In the genomic region with DNA sequence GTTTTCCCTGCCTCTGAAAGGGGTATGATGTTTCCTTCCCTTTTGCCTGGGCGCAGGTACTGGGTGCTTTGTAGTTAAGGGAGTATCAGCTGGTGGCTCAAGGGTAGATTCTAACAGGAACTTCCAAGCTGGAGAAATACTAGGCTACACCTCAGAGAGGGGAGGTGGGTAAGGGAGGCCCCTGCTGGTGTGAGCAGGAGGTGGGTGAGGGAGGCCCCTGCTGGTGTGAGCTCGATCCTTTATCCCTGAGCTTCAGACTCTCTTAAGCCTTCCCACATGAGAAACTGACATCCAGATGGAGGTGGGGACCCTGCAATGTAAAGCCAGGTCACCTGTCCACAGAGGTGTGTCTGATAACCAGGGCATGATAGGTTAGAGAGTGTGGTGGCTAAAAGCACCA, we compare ENCODE assay signal across 1 cellular context.
TF ChIP-seq lines count a peak whose summit lies in the region.

No MANE protein-coding gene starts in this region.

TF ChIP-seq in H1, 55 proteins besides CTCF, POLR2A, EP300 and RAD21 (continued from another document):
- TF ChIP-seq BACH1 (IDR thresholded peaks at IDR 0.05; ENCODE audit: low read length) (no peak), JUN (IDR thresholded peaks at IDR 0.05; ENCODE audit: low read depth, low read length) (no peak), KDM1A (IDR thresholded peaks at IDR 0.05; ENCODE audit: borderline replicate concordance, low read length) (0 out of 2 replicates have a peak, but pooled peaks have one; percentile 13), SP2 (IDR thresholded peaks at IDR 0.05; ENCODE audit: low read length) (no peak)
TF ChIP-seq in H1: peak in this region for 1.
